Comparison of ENCODE assay signal across 1 cellular context in genomic region chr13:23630349-23631093, GRCh38.
A peak's percentile ranks its signal among the peaks of the same experiment; 100 is the strongest.
TF ChIP-seq lines count a peak whose summit lies in the region.

No MANE protein-coding gene starts in this region.

TF ChIP-seq in HepG2, 621 proteins besides CTCF, POLR2A, EP300 and RAD21 (continued from another document and continues in another):
- TF ChIP-seq ZNF574 (CRISPR knock-in tag; IDR thresholded peaks at IDR 0.05) (no peak), RBM22 (optimal IDR thresholded peaks at IDR 0.05; ENCODE audit: low read length) (no peak), GATA4 (IDR thresholded peaks at IDR 0.05; ENCODE audit: borderline replicate concordance, low read depth) (peak; percentile 87; the same call in 1 of the 2 replicates), NFE2 (CRISPR knock-in tag; IDR thresholded peaks at IDR 0.05) (no peak), PAXIP1 (CRISPR knock-in tag; conservative IDR thresholded peaks at IDR 0.05) (peak; percentile 45; the same call in 1 of the 2 replicates), JUND (CRISPR knock-in tag; IDR thresholded peaks at IDR 0.05) (no peak), TOPORS (CRISPR knock-in tag; IDR thresholded peaks at IDR 0.05) (no peak), AKNA (CRISPR knock-in tag; IDR thresholded peaks at IDR 0.05; ENCODE audit: borderline replicate concordance) (no peak), NR2F2 (IDR thresholded peaks at IDR 0.05; ENCODE audit: borderline replicate concordance, low read depth) (0 out of 2 replicates have a peak, but pooled peaks have one; percentile 23), ZNF710 (CRISPR knock-in tag; IDR thresholded peaks at IDR 0.05; ENCODE audit: borderline replicate concordance) (peak; percentile 82), LRRFIP1 (CRISPR knock-in tag; conservative IDR thresholded peaks at IDR 0.05) (no peak), ZNF790 (CRISPR knock-in tag; IDR thresholded peaks at IDR 0.05; ENCODE audit: borderline replicate concordance) (no peak), MAX (IDR thresholded peaks at IDR 0.05) (no peak), HMG20A (CRISPR knock-in tag; IDR thresholded peaks at IDR 0.05; ENCODE audit: borderline replicate concordance) (peak; percentile 90), ZNF260 (CRISPR knock-in tag; IDR thresholded peaks at IDR 0.05; ENCODE audit: borderline replicate concordance, low read depth) (no peak), FOXC1 (CRISPR knock-in tag; IDR thresholded peaks at IDR 0.05; ENCODE audit: borderline replicate concordance) (no peak), TRIM24 (CRISPR knock-in tag; IDR thresholded peaks at IDR 0.05) (no peak), RORA (CRISPR knock-in tag; IDR thresholded peaks at IDR 0.05) (no peak), PHF20 (CRISPR knock-in tag; IDR thresholded peaks at IDR 0.05) (no peak), ESRRA (CRISPR knock-in tag; IDR thresholded peaks at IDR 0.05; ENCODE audit: low read depth) (no peak), HNF1B (CRISPR knock-in tag; IDR thresholded peaks at IDR 0.05) (no peak), NONO (IDR thresholded peaks at IDR 0.05) (no peak), NONO (CRISPR knock-in tag; conservative IDR thresholded peaks at IDR 0.05) (no peak), MXD4 (CRISPR knock-in tag; IDR thresholded peaks at IDR 0.05) (no peak), KMT2A (CRISPR knock-in tag; IDR thresholded peaks at IDR 0.05) (no peak), SIX4 (CRISPR knock-in tag; IDR thresholded peaks at IDR 0.05) (0 out of 2 replicates have a peak, but pooled peaks have one; percentile 39), ZBTB10 (CRISPR knock-in tag; IDR thresholded peaks at IDR 0.05; ENCODE audit: borderline replicate concordance) (no peak), HMG20B (CRISPR knock-in tag; conservative IDR thresholded peaks at IDR 0.05) (peak; percentile 72), TARDBP (CRISPR knock-in tag; IDR thresholded peaks at IDR 0.05) (no peak), PBX2 (CRISPR knock-in tag; IDR thresholded peaks at IDR 0.05) (no peak), TEF (CRISPR knock-in tag; IDR thresholded peaks at IDR 0.05) (no peak), MLX (CRISPR knock-in tag; IDR thresholded peaks at IDR 0.05) (0 out of 2 replicates have a peak, but pooled peaks have one; percentile 39)
